ENCODE assay signal across 8 cellular contexts in the genomic region with DNA sequence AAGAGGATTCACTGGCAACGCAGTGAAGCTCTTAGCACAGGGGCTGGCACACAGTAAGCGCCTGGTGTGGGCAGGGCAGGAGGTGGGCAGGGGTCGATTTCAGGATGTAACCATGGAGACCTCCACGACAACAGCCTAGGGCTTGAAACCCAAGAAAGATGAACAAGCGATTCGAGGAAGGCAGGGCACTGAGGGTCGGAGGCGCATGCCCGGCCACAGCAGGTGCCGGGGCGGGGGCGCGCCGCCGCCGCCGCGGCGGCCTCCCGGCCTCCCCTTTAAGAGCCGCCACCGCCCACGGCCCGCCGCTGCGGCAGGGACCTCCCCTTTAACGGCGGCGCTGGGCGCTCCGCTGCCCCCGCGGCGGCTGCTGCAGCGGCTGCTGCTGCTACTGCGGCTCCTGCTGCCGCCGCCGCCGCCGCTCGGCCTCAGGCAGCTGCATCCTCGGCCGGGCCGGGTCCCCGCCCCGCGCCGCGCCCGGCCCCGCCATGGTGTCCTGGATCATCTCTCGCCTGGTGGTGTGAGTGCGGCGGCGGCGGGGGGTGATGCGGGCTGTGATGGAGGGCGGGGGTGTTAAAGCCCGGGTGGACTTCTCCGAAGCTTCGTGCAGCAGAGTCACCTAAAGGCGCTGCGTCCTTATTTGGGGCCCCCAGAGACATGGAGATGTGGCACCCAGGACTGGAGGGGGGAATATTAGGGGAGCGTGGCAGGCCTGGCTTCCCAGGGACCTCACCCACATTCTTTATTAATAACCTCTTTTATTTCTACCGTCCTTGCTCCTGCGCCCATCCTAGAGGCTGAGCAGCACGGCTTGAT. TPM values are rescaled to one million over a fixed set of nuclear protein-coding genes. Genes with fewer than 3 reads are reported as not detected.
DNase-seq lines count a peak whose midpoint lies in the region; ATAC-seq, FAIRE-seq and TF ChIP-seq lines count a peak whose summit lies in the region.

A gene with protein sequence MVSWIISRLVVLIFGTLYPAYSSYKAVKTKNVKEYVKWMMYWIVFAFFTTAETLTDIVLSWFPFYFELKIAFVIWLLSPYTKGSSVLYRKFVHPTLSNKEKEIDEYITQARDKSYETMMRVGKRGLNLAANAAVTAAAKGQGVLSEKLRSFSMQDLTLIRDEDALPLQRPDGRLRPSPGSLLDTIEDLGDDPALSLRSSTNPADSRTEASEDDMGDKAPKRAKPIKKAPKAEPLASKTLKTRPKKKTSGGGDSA (plus strand): TSS at position 334 of the 813 bp plus-strand sequence. CDS start 152 bp downstream, at position 486.

- DNase-seq in CD4-positive, CD25-positive, alpha-beta regulatory T cell = peak; percentile 44 to 67 (median 47)
- DNase-seq in T-helper 2 cell = peak; percentile 39 to 79 (median 55)
- peak; percentile 65 to 92 (median 84) for DNase-seq in K562 (ENCODE audit: extremely low read depth in 1 of 4, low spot score in 3 of 4)

- TF ChIP-seq EP300 in K562 (IDR thresholded peaks at IDR 0.05; ENCODE audit: low read length) = no peak

- H3K36me3 ChIP-seq in CD4-positive, CD25-positive, alpha-beta regulatory T cell (ENCODE audit: control insufficient read depth, insufficient read depth, low read length) = peaks cover 24% of the 10 kb centered on the region
- H3K36me3 ChIP-seq in KOPT-K1 (ENCODE audit: insufficient read depth, low read length) (peaks cover 32% of the 10 kb centered on the region), K562 (ENCODE audit: control insufficient read depth, insufficient read depth, low read length) (peaks cover 25% of the 10 kb centered on the region), skeletal muscle tissue (ENCODE audit: control insufficient read depth in 3 of 3, insufficient read depth in 3 of 3, low read length in 3 of 3) (peaks cover 19 to 24% (median 22%) of the 10 kb centered on the region in 3 donors)

- CTCF ChIA-PET in K562 (lab: Yijun Ruan, JAX; ENCODE audit: low intra/inter-chr PET ratio) = interaction anchor here (0.7 kb wide), 2 partner anchors 109 to 938 kb away, joined by 3 to 4 read pairs; no protein-coding TSS in a partner anchor

- TF ChIP-seq CTCF in K562 (IDR thresholded peaks at IDR 0.05 in 2 of 3, conservative IDR thresholded peaks at IDR 0.05 in 1 of 3; ENCODE audit: insufficient read depth in 2 of 3, low read depth in 1 of 3, low read length in 3 of 3) = peak in 1 of 3 experiments; percentile 3; a peak in 1 of 6 replicates

- peak within 1 kb of the TSS in 2 of 3 donors; percentile 65 to 89 for H3K27ac Mint-ChIP-seq in CD4-positive, CD25-positive, alpha-beta regulatory T cell

- peaks cover 0 to 1% (median 0%) of the 10 kb centered on the region in 7 donors for H3K9me3 Mint-ChIP-seq in CD4-positive, CD25-positive, alpha-beta regulatory T cell

- peak within 1 kb of the TSS; percentile 71 for H3K4me2 ChIP-seq in K562 (ENCODE audit: insufficient read depth, low read length)

- no peaks in the 10 kb centered on the region for H3K27me3 ChIP-seq in CD4-positive, CD25-positive, alpha-beta regulatory T cell (ENCODE audit: control insufficient read depth, insufficient read depth, low read length)
- no peaks in the 10 kb centered on the region for H3K27me3 ChIP-seq in K562 (ENCODE audit: control insufficient read depth in 2 of 2, insufficient read depth in 2 of 2, low read length in 2 of 2)
- H3K27me3 ChIP-seq in skeletal muscle tissue (ENCODE audit: control insufficient read depth in 3 of 3, insufficient read depth in 3 of 3, low read length in 3 of 3) = no peaks in the 10 kb centered on the region

- H3K4me1 ChIP-seq in CD4-positive, CD25-positive, alpha-beta regulatory T cell (ENCODE audit: control insufficient read depth, insufficient read depth, low read length, poor library complexity, severe bottlenecking) = peaks cover 12% of the 10 kb centered on the region
- H3K4me1 ChIP-seq in K562 (replicated peaks in 1 of 2; ENCODE audit: control insufficient read depth in 2 of 2, insufficient read depth in 2 of 2, low read length in 2 of 2) (peaks cover 7 to 20% of the 10 kb centered on the region in 2 experiments; a peak in 4 of 5 replicates), skeletal muscle tissue (ENCODE audit: control insufficient read depth in 3 of 3, insufficient read depth in 3 of 3, low read length in 3 of 3) (peaks cover 10 to 14% (median 11%) of the 10 kb centered on the region in 3 donors)

- no peaks in the 10 kb centered on the region for H3K27me3 Mint-ChIP-seq in CD4-positive, CD25-positive, alpha-beta regulatory T cell

- peak within 1 kb of the TSS; percentile 32 for H3K4me3 ChIP-seq in CD4-positive, CD25-positive, alpha-beta regulatory T cell (ENCODE audit: low read depth, low read length)
- H3K4me3 ChIP-seq in K562 (peak within 1 kb of the TSS; percentile 48), iPS-11a (ENCODE audit: low read depth, low read length) (peak within 1 kb of the TSS; percentile 72), skeletal muscle tissue (ENCODE audit: low read length in 3 of 3) (peak within 1 kb of the TSS; percentile 49 to 64 (median 60))

- peaks cover 4% of the 10 kb centered on the region; the same call in 1 of the 2 replicates for H4K20me1 ChIP-seq in K562 (replicated peaks; ENCODE audit: control insufficient read depth, insufficient read depth, low read length)

- H3K9me3 ChIP-seq in CD4-positive, CD25-positive, alpha-beta regulatory T cell (ENCODE audit: control insufficient read depth in 2 of 2, low read length in 2 of 2) = no peaks in the 10 kb centered on the region
- H3K9me3 ChIP-seq in KOPT-K1 (ENCODE audit: insufficient read depth, low read length, poor library complexity, severe bottlenecking) (no peaks in the 10 kb centered on the region), K562 (replicated peaks; ENCODE audit: control insufficient read depth, insufficient read depth, low read depth, low read length) (no peaks in the 10 kb centered on the region), skeletal muscle tissue (ENCODE audit: control insufficient read depth in 3 of 3, low read length in 3 of 3) (no peaks in the 10 kb centered on the region)

- H3K4me3 Mint-ChIP-seq in CD4-positive, CD25-positive, alpha-beta regulatory T cell = peak within 1 kb of the TSS; percentile 75 to 92 (median 86)

- TF ChIP-seq POLR2A in K562 (conservative IDR thresholded peaks at IDR 0.05) = no peak

- POLR2A ChIA-PET in K562 (lab: Yijun Ruan, JAX) = interaction anchor here (0.6 to 1.7 kb wide), 8 partner anchors 9 to 445 kb away, joined by 3 to 5 read pairs (median 4); a partner anchor contains a TSS

- BruUV-seq in K562 (replicated peaks; lab: Mats Ljungman, UMichigan) = no TSS peak

- in situ Hi-C loops in K562 (cut with MboI) = no loop called here

- peak; percentile 63 to 76 for ATAC-seq in CD4-positive, CD25-positive, alpha-beta regulatory T cell (ENCODE audit: low read depth in 2 of 2)
- ATAC-seq in GM21360 (IDR thresholded peaks at IDR 0.05; ENCODE audit: unreplicated experiment) = peak; percentile 85
- ATAC-seq in K562 = peak; percentile 89
- no peak for ATAC-seq in HG03196 (IDR thresholded peaks at IDR 0.05; ENCODE audit: unreplicated experiment)

- no peak; a peak in 1 of 4 replicates for TF ChIP-seq RAD21 in K562 (CRISPR knock-in tag; conservative IDR thresholded peaks at IDR 0.05 in 1 of 2, IDR thresholded peaks at IDR 0.05 in 1 of 2)

- 5% methylated on average over 46 of the region's 68 CpGs for WGBS in K562 (ENCODE audit: insufficient coverage, low coverage, missing lambda C conversion rate)

- intact Hi-C loops in K562 (cut with micrococcal nuclease) = no loop called here

- H3K4me1 Mint-ChIP-seq in CD4-positive, CD25-positive, alpha-beta regulatory T cell = peaks cover 4 to 15% (median 8%) of the 10 kb centered on the region in 4 donors

- H3K27ac ChIP-seq in CD4-positive, CD25-positive, alpha-beta regulatory T cell (ENCODE audit: insufficient read depth, low read length, poor library complexity, severe bottlenecking) = no peak within 1 kb of the TSS
- H3K27ac ChIP-seq in KOPT-K1 (ENCODE audit: low read depth, low read length, poor library complexity, severe bottlenecking) (peak within 1 kb of the TSS; percentile 49), K562 (ENCODE audit: extremely low read depth, low read depth, low read length) (no peak within 1 kb of the TSS), skeletal muscle tissue (ENCODE audit: low read depth, low read length) (no peak within 1 kb of the TSS)

- peak within 1 kb of the TSS; percentile 30 for H2AFZ ChIP-seq in K562 (ENCODE audit: low read depth, low read length)

- no peak for FAIRE-seq in K562 (lab: Jason Lieb, UNC)

- H3K79me2 ChIP-seq in K562 (ENCODE audit: control insufficient read depth, insufficient read depth, low read length) = no peaks in the 10 kb centered on the region

- peaks cover 23% of the 10 kb centered on the region for H3K36me3 Mint-ChIP-seq in CD4-positive, CD25-positive, alpha-beta regulatory T cell

- H3K9me1 ChIP-seq in K562 (ENCODE audit: control insufficient read depth, insufficient read depth, low read length) = no peaks in the 10 kb centered on the region

- H3K9ac ChIP-seq in K562 (ENCODE audit: insufficient read depth in 1 of 2, low read depth in 2 of 2, low read length in 2 of 2) (peak within 1 kb of the TSS in 1 of 2 experiments; percentile 59; a peak in 2 of 4 replicates), skeletal muscle tissue (ENCODE audit: low read depth in 1 of 3, low read length in 3 of 3) (peak within 1 kb of the TSS; percentile 20 to 70 (median 61))

RNA-seq across cellular contexts. Expression of the gene that starts here (rescaled TPM):
- total RNA-seq in CD4-positive, CD25-positive, alpha-beta regulatory T cell = not detected
- under 1 TPM in 2 of 4 donors, not detected in 2; 0.21 to 0.52 TPM for polyA plus RNA-seq in CD4-positive, CD25-positive, alpha-beta regulatory T cell
- 0.30 and 2.6 TPM in 2 replicates for total RNA-seq in K562 (2011; cell fraction: chromatin; rRNA removed; ENCODE audit: low replicate concordance)
- total RNA-seq in K562 (2011; cell fraction: nucleolus; rRNA removed) = 0.67 and 0.92 TPM in 2 replicates
- 0.76 and 1.8 TPM in 2 replicates for total RNA-seq in K562 (2011; cell fraction: nucleoplasm; rRNA removed)
- total RNA-seq in K562 (2014; rRNA removed) (0.09 and 0.49 TPM in 2 replicates), K562 (2014; rRNA removed; fragmentation: Illumina TruSeq; extraction: Trizol) (0.11 TPM in 1 of 2 replicates, not detected in the other), K562 (2015; rRNA removed; fragmentation: Illumina TruSeq; extraction: Trizol) (0.26 and 0.29 TPM in 2 replicates), K562 (2021) (0.44 and 0.63 TPM in 2 replicates), skeletal muscle tissue (7.3 TPM)
- polyA plus RNA-seq in K562 (2011; rRNA removed) (0.69 and 1.1 TPM in 2 replicates), K562 (2014; fragmentation: Illumina TruSeq; extraction: Trizol) (0.13 and 0.54 TPM in 2 replicates), K562 (2014; fragmentation: Nextera tagmentation; extraction: Ambion mirVana) (under 1 TPM in 1 of 2 experiments, not detected in 1; 0.03 TPM), K562 (2014; rRNA removed) (0.05 and 0.32 TPM in 2 replicates)
- 1.3 and 1.6 TPM in 2 replicates for polyA plus RNA-seq in K562 (2011; cell fraction: cytosol; rRNA removed)
- polyA plus RNA-seq in K562 (2011; cell fraction: nucleus; rRNA removed) = 2.2 and 3.1 TPM in 2 replicates
- 0.42 TPM in 2 replicates for polyA plus RNA-seq in K562 (2012)
- polyA minus RNA-seq in K562 (2011; rRNA and poly(A)+ RNA removed) = 0.99 and 2.2 TPM in 2 replicates
- 0.95 TPM in 1 of 2 replicates, not detected in the other for polyA minus RNA-seq in K562 (2011; cell fraction: cytosol; rRNA and poly(A)+ RNA removed)
- polyA minus RNA-seq in K562 (2011; cell fraction: nucleus; rRNA and poly(A)+ RNA removed) = 0.11 and 0.67 TPM in 2 replicates

Comparison
In these comparisons a context has a peak if more than half of its experiments do, and no peak if none do; other contexts are left out.
1. Peak in DNase-seq, ATAC-seq and H3K4me3 ChIP-seq in CD4-positive, CD25-positive, alpha-beta regulatory T cell; RNA of the gene not detected or under 1 TPM.